In the genomic region with DNA sequence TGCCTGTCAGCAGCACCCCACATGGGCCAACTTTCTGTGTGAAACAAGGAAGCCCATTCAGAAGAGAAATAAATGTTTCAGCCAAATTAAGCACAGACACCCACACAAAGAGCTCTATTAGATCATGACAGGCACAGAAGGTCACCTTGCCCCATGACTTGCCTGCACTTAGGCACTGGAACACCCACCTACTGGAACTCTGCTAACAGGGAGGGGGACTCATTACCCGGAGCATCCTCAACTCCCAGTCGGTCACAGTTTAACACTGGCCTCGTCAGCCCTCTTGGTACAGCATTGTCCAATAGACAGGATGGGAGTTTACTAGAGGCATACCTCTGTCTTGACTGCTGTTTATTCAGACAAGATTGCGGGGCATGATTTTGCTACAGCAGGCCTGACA, we compare ENCODE assay signal across 10 cellular contexts. TPM values are rescaled to one million over a fixed set of nuclear protein-coding genes. Genes with fewer than 3 reads are reported as not detected.
DNase-seq lines count a peak whose midpoint lies in the region; ATAC-seq and TF ChIP-seq lines count a peak whose summit lies in the region.
"Had no signal": no experiment of that assay in that cellular context is flagged by ENCODE, and none has a peak within 500 bp of the region (broad histone marks: within the 10 kb centered on the region; RNA-seq: fewer than 3 reads in every experiment).

No MANE protein-coding gene starts in this region.

- H3K4me3 ChIP-seq in body of pancreas (no peak overlapping the region), thyroid gland (replicated peaks in 1 of 3) (no peak overlapping the region)

- ATAC-seq in body of pancreas (peak; percentile 24), memory B cell (ENCODE audit: low read depth) (no peak), HG02840 (IDR thresholded peaks at IDR 0.05; ENCODE audit: low FRiP score, unreplicated experiment) (no peak)
- ATAC-seq: foreskin keratinocyte had no signal

- H3K36me3 ChIP-seq in body of pancreas (replicated peaks in 1 of 2; ENCODE audit: insufficient read depth in 1 of 2, low read depth in 2 of 2), result no peaks in the 10 kb centered on the region
- no peaks in the 10 kb centered on the region for H3K36me3 ChIP-seq in thyroid gland

- H3K9me3 ChIP-seq in body of pancreas (no peaks in the 10 kb centered on the region), thyroid gland (no peaks in the 10 kb centered on the region)

- H3K4me1 Mint-ChIP-seq in memory B cell, result peaks cover 35% of the 10 kb centered on the region

- peak overlapping the region in 1 of 4 donors; percentile 3 for H3K27ac ChIP-seq in body of pancreas
- no peak overlapping the region for H3K27ac ChIP-seq in thyroid gland
- H3K27ac ChIP-seq: foreskin keratinocyte had no signal

- peak; percentile 18 for DNase-seq in stimulated activated CD4-positive, alpha-beta T cell treated with anti-CD3 and anti-CD28 coated beads, Interleukin-4, amount 100 ng/mL, for 24 hours
- no peak for DNase-seq in stimulated activated CD4-positive, alpha-beta T cell treated with anti-CD3 and anti-CD28 coated beads, Interleukin-4, amount 100 ng/mL, for 1 hour
- DNase-seq in body of pancreas (no peak), memory B cell (ENCODE audit: low spot score in 2 of 2) (no peak), NCI-H146 (lab: John Stamatoyannopoulos, UW) (no peak), thyroid gland (no peak), NCI-H2171 (lab: John Stamatoyannopoulos, UW) (no peak)
- DNase-seq: foreskin keratinocyte, NCI-H748 treated with DMSO at 0.1 percent for 48 hours had no signal

- peak overlapping the region; percentile 79 for H3K27ac Mint-ChIP-seq in memory B cell

- peaks cover 16% of the 10 kb centered on the region for H3K36me3 Mint-ChIP-seq in memory B cell

- peaks cover 8% of the 10 kb centered on the region for H3K4me1 ChIP-seq in body of pancreas
- peaks cover 0 to 3% of the 10 kb centered on the region in 2 donors for H3K4me1 ChIP-seq in thyroid gland

- H3K27me3 Mint-ChIP-seq in memory B cell, result no peaks in the 10 kb centered on the region

- intact Hi-C loops in body of pancreas (cut with DNase I) (no loop called here), thyroid gland (cut with DNase I) (no loop called here)

- 58 to 66% methylated on average over 4 of the region's 4 CpGs for WGBS in body of pancreas, 2 donors
- 61 to 73% methylated on average over 4 of the region's 4 CpGs for WGBS in thyroid gland, 2 donors

- TF ChIP-seq POLR2A in body of pancreas (IDR thresholded peaks at IDR 0.05) (no peak), thyroid gland (IDR thresholded peaks at IDR 0.05) (no peak)

- TF ChIP-seq CTCF in body of pancreas (IDR thresholded peaks at IDR 0.05) (no peak), thyroid gland (IDR thresholded peaks at IDR 0.05) (no peak)

- H3K27me3 ChIP-seq in body of pancreas (no peaks in the 10 kb centered on the region), thyroid gland (no peaks in the 10 kb centered on the region)
- H3K27me3 ChIP-seq: foreskin keratinocyte had no signal

- no peaks in the 10 kb centered on the region for H3K9me3 Mint-ChIP-seq in memory B cell

- no peak overlapping the region for H3K4me3 Mint-ChIP-seq in memory B cell

RNA-seq across cellular contexts. Expression of a gene that starts 31.8 kb away (rescaled TPM):
- total RNA-seq in body of pancreas, result 1 to 10 TPM; 4.3 to 5.2 TPM
- total RNA-seq in thyroid gland, result 10 to 100 TPM in 1 of 4 donors, 1 to 10 TPM in 3; 4.2 to 18.4 (median 8.5) TPM
